In the genomic region with DNA sequence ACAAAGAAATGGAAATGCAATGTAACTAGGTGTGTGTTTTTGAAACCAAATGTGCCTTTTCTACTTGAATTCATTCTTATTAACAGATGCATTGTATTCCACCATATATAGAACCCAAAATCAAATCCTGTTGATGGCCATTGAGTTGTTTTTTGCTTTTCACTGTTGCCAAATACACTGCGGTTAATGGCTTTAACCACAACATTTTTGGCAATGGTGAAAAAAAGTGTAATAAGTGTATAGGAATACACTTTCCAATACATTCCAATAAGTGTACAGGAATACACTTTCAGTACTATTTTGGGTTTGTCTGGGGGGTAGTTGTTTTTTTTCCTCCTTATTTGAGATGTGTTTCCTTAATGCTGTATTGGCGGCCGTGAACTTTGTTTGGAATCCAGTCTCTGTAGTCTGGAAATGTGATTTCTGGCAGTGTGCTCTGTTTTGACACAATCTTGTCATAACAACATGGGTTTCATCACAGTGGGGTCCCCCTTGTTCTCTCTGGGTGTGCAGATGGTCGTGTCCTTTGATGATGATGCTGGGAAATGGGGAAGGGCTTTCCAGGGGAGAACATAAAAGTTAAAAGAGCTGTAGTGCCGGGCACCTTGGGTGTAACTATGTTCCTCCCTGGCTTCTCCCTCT, we compare ENCODE assay signal across 16 cellular contexts. TPM values are rescaled to one million over a fixed set of nuclear protein-coding genes. Genes with fewer than 3 reads are reported as not detected.
DNase-seq lines count a peak whose midpoint lies in the region; ATAC-seq and TF ChIP-seq lines count a peak whose summit lies in the region.
"Had no signal": no experiment of that assay in that cellular context is flagged by ENCODE, and none has a peak within 500 bp of the region (broad histone marks: within the 10 kb centered on the region; RNA-seq: fewer than 3 reads in every experiment).

No MANE protein-coding gene starts in this region.

- intact Hi-C loops in gastrocnemius medialis (cut with DNase I; ENCODE audit: low total_unique reads) (no loop called here), head of caudate nucleus (cut with DNase I) (no loop called here)

- H3K27ac ChIP-seq in gastrocnemius medialis: peak overlapping the region; percentile 12 to 72 (median 36)

- no peaks in the 10 kb centered on the region for H3K27me3 Mint-ChIP-seq in activated T-cell treated with anti-CD3 and anti-CD28 coated beads, Interleukin-2, amount 50 U/mL, for 24 hours
- no peaks in the 10 kb centered on the region for H3K27me3 Mint-ChIP-seq in naive thymus-derived CD8-positive, alpha-beta T cell
- H3K27me3 Mint-ChIP-seq: central memory CD8-positive, alpha-beta T cell; natural killer cell treated with Interleukin-12 subunit alpha and Interleukin-12 subunit beta and Interleukin-15 and Interleukin-18, amount 100 ng/mL, for 72 hours had no signal

- in situ Hi-C loops in gastrocnemius medialis (cut with MboI; ENCODE audit: low sequenced_read_pairs in 4 of 4): no loop called here

- peak; percentile 27 for DNase-seq in GM03348 (ENCODE audit: low spot score)
- no peak for DNase-seq in adipocyte (ENCODE audit: low read depth)
- peak; percentile 48 for DNase-seq in fibroblast of peridontal ligament (ENCODE audit: extremely low read depth)
- peak in 1 of 2 donors; percentile 25 for DNase-seq in gastrocnemius medialis
- no peak for DNase-seq in head of caudate nucleus
- DNase-seq in NCI-H510A (lab: John Stamatoyannopoulos, UW): no peak
- no peak for DNase-seq in activated T-cell treated with anti-CD3 and anti-CD28 coated beads, Interleukin-2, amount 50 U/mL, for 24 hours
- DNase-seq in naive thymus-derived CD8-positive, alpha-beta T cell: no peak
- DNase-seq: activated effector memory CD4-positive, alpha-beta T cell treated with Interleukin-2 at 50 U/mL for 16 hours; BE2C; NCI-H1436; OCI-M1; stomach had no signal

- ATAC-seq in gastrocnemius medialis: peak in 1 of 2 donors; percentile 4
- ATAC-seq in naive thymus-derived CD8-positive, alpha-beta T cell: no peak
- ATAC-seq: K562; natural killer cell treated with Interleukin-12 subunit alpha and Interleukin-12 subunit beta and Interleukin-15 and Interleukin-18, amount 100 ng/mL, for 72 hours had no signal

- H3K9me3 Mint-ChIP-seq in activated T-cell treated with anti-CD3 and anti-CD28 coated beads, Interleukin-2, amount 50 U/mL, for 24 hours: no peaks in the 10 kb centered on the region
- no peaks in the 10 kb centered on the region for H3K9me3 Mint-ChIP-seq in naive thymus-derived CD8-positive, alpha-beta T cell
- H3K9me3 Mint-ChIP-seq: central memory CD8-positive, alpha-beta T cell; natural killer cell treated with Interleukin-12 subunit alpha and Interleukin-12 subunit beta and Interleukin-15 and Interleukin-18, amount 100 ng/mL, for 72 hours had no signal

- no peak for TF ChIP-seq CTCF in gastrocnemius medialis (IDR thresholded peaks at IDR 0.05 in 4 of 5, conservative IDR thresholded peaks at IDR 0.05 in 1 of 5)

- H3K27me3 ChIP-seq in adipocyte (replicated peaks; ENCODE audit: control insufficient read depth, insufficient read depth, low read length): no peaks in the 10 kb centered on the region
- H3K27me3 ChIP-seq in gastrocnemius medialis: no peaks in the 10 kb centered on the region
- H3K27me3 ChIP-seq: BE2C, stomach had no signal

- H3K4me1 ChIP-seq in adipocyte (ENCODE audit: control insufficient read depth, insufficient read depth, low read length) (peaks cover 57% of the 10 kb centered on the region), gastrocnemius medialis (peaks cover 29 to 39% of the 10 kb centered on the region in 2 donors)
- H3K4me1 ChIP-seq: BE2C had no signal

- peaks cover 95% of the 10 kb centered on the region for H3K36me3 Mint-ChIP-seq in activated T-cell treated with anti-CD3 and anti-CD28 coated beads, Interleukin-2, amount 50 U/mL, for 24 hours (ENCODE audit: low read depth)
- H3K36me3 Mint-ChIP-seq in naive thymus-derived CD8-positive, alpha-beta T cell: peaks cover 4 to 88% (median 36%) of the 10 kb centered on the region in 3 donors
- H3K36me3 Mint-ChIP-seq: natural killer cell treated with Interleukin-12 subunit alpha and Interleukin-12 subunit beta and Interleukin-15 and Interleukin-18, amount 100 ng/mL, for 72 hours had no signal

- H3K36me3 ChIP-seq in adipocyte (ENCODE audit: control insufficient read depth, insufficient read depth, low read length, severe bottlenecking) (peaks cover 6% of the 10 kb centered on the region), gastrocnemius medialis (peaks cover 0 to 34% of the 10 kb centered on the region in 2 donors)

- H3K9me3 ChIP-seq in adipocyte (ENCODE audit: control insufficient read depth, low read length) (no peaks in the 10 kb centered on the region), gastrocnemius medialis (no peaks in the 10 kb centered on the region)
- H3K9me3 ChIP-seq: BE2C, stomach had no signal

- no peak for TF ChIP-seq POLR2A in gastrocnemius medialis (IDR thresholded peaks at IDR 0.05)

- POLR2A ChIA-PET in naive thymus-derived CD8-positive, alpha-beta T cell (lab: Charles Lee): no interaction called here

- H3K9ac ChIP-seq in adipocyte (ENCODE audit: low read length): peak overlapping the region; percentile 43

- H3K4me3 Mint-ChIP-seq in activated T-cell treated with anti-CD3 and anti-CD28 coated beads, Interleukin-2, amount 50 U/mL, for 24 hours: no peak overlapping the region
- no peak overlapping the region for H3K4me3 Mint-ChIP-seq in naive thymus-derived CD8-positive, alpha-beta T cell
- H3K4me3 Mint-ChIP-seq: central memory CD8-positive, alpha-beta T cell; natural killer cell treated with Interleukin-12 subunit alpha and Interleukin-12 subunit beta and Interleukin-15 and Interleukin-18, amount 100 ng/mL, for 72 hours had no signal

- H3K4me3 ChIP-seq in adipocyte (ENCODE audit: low read length) (peak overlapping the region; percentile 20), gastrocnemius medialis (no peak overlapping the region)
- H3K4me3 ChIP-seq: K562, stomach had no signal

- H3K4me1 Mint-ChIP-seq in activated T-cell treated with anti-CD3 and anti-CD28 coated beads, Interleukin-2, amount 50 U/mL, for 24 hours (ENCODE audit: low read depth): peaks cover 52% of the 10 kb centered on the region
- H3K4me1 Mint-ChIP-seq in naive thymus-derived CD8-positive, alpha-beta T cell: peaks cover 5 to 22% (median 15%) of the 10 kb centered on the region in 4 donors

- no peak overlapping the region for H3K27ac Mint-ChIP-seq in activated T-cell treated with anti-CD3 and anti-CD28 coated beads, Interleukin-2, amount 50 U/mL, for 24 hours
- peak overlapping the region in 1 of 10 donors; percentile 5 for H3K27ac Mint-ChIP-seq in naive thymus-derived CD8-positive, alpha-beta T cell

RNA-seq across cellular contexts. Expression of a gene that starts 44.5 kb away (rescaled TPM):
- total RNA-seq in gastrocnemius medialis: 10 to 100 TPM; 18.8 to 62.4 (median 26.2) TPM
- total RNA-seq in naive thymus-derived CD8-positive, alpha-beta T cell: 10 to 100 TPM; 26.1 to 28.3 TPM
- polyA plus RNA-seq in naive thymus-derived CD8-positive, alpha-beta T cell: 10 to 100 TPM; 18.7 to 22.2 (median 20.2) TPM

Comparison
In these comparisons a context has a peak if more than half of its experiments do, and no peak if none do; other contexts are left out.
1. DNase-seq: peak in GM03348 (single experiment) and fibroblast of peridontal ligament (single experiment); none in adipocyte (single experiment), head of caudate nucleus (0 of 42), NCI-H510A (single experiment), activated T-cell treated with anti-CD3 and anti-CD28 coated beads, Interleukin-2, amount 50 U/mL, for 24 hours (single experiment) and naive thymus-derived CD8-positive, alpha-beta T cell (0 of 10).